ENCODE assay signal across 15 cellular contexts in genomic region chr2:158202151-158202778, GRCh38.
A peak's percentile ranks its signal among the peaks of the same experiment; 100 is the strongest.
DNase-seq lines count a peak whose midpoint lies in the region; ATAC-seq and TF ChIP-seq lines count a peak whose summit lies in the region.
"Had no signal": no experiment of that assay in that cellular context is flagged by ENCODE, and none has a peak within 500 bp of the region (broad histone marks: within the 10 kb centered on the region; RNA-seq: fewer than 3 reads in every experiment).

No MANE protein-coding gene starts in this region.

- TF ChIP-seq POLR2A in heart left ventricle (IDR thresholded peaks at IDR 0.05): no peak

- no peak for TF ChIP-seq CTCF in heart left ventricle (IDR thresholded peaks at IDR 0.05)

- H3K4me1 Mint-ChIP-seq in activated naive CD8-positive, alpha-beta T cell treated with anti-CD3 and anti-CD28 coated beads, Interleukin-2, amount 50 U/mL, for 24 hours: no peaks in the 10 kb centered on the region

- H3K27me3 Mint-ChIP-seq in activated naive CD8-positive, alpha-beta T cell treated with anti-CD3 and anti-CD28 coated beads, Interleukin-2, amount 50 U/mL, for 24 hours: peaks cover 19% of the 10 kb centered on the region

- DNase-seq in DMS53 treated with DMSO at 0.1 percent for 48 hours (lab: John Stamatoyannopoulos, UW; ENCODE audit: unreplicated experiment): peak; percentile 44
- DNase-seq in LHCN-M2 (ENCODE audit: low read depth): peak; percentile 46
- DNase-seq in SK-N-MC (ENCODE audit: low read depth, low spot score): no peak
- peak; percentile 54 for DNase-seq in iris pigment epithelial cell (ENCODE audit: low read depth)
- DNase-seq in activated naive CD8-positive, alpha-beta T cell treated with anti-CD3 and anti-CD28 coated beads, Interleukin-2, amount 50 U/mL, for 24 hours: no peak
- no peak for DNase-seq in NCI-H510A treated with DMSO at 0.1 percent for 48 hours (lab: John Stamatoyannopoulos, UW)
- no peak for DNase-seq in cerebellar nuclear complex (lab: John Stamatoyannopoulos, UW)
- DNase-seq in heart left ventricle: no peak
- DNase-seq: activated CD4-positive, CD25-positive, alpha-beta regulatory T cell; activated T-cell treated with anti-CD3 and anti-CD28 coated beads for 4 hours; Karpas-422; left ventricle myocardium superior; NCI-H774 had no signal

- ATAC-seq in activated naive CD8-positive, alpha-beta T cell treated with anti-CD3 and anti-CD28 coated beads, Interleukin-2, amount 50 U/mL, for 24 hours: no peak
- ATAC-seq in heart left ventricle: no peak
- ATAC-seq: left ventricle myocardium superior had no signal

- H3K9me3 ChIP-seq in SK-N-MC (ENCODE audit: low read depth, low read length) (no peaks in the 10 kb centered on the region), heart left ventricle (no peaks in the 10 kb centered on the region)
- H3K9me3 ChIP-seq: BLaER1 treated with 17β-estradiol and CSF1 and Interleukin-3, amounts not matched to agents 10 nM and 100 nM had no signal

- peaks cover 0 to 2% (median 0%) of the 10 kb centered on the region in 12 donors for H3K4me1 ChIP-seq in heart left ventricle

- H3K4me3 ChIP-seq in SK-N-MC (peak overlapping the region; percentile 19; the same call in 1 of the 2 replicates), heart left ventricle (no peak overlapping the region)
- H3K4me3 ChIP-seq: BLaER1 treated with 17β-estradiol and CSF1 and Interleukin-3, amounts not matched to agents 10 nM and 100 nM; skin epidermis had no signal

- H3K27me3 ChIP-seq in heart left ventricle: no peaks in the 10 kb centered on the region
- H3K27me3 ChIP-seq: BLaER1 treated with 17β-estradiol and CSF1 and Interleukin-3, amounts not matched to agents 10 nM and 100 nM had no signal

- H3K4me3 Mint-ChIP-seq in activated naive CD8-positive, alpha-beta T cell treated with anti-CD3 and anti-CD28 coated beads, Interleukin-2, amount 50 U/mL, for 24 hours: no peak overlapping the region

- H3K27ac ChIP-seq in SK-N-MC: no peak overlapping the region
- no peak overlapping the region for H3K27ac ChIP-seq in heart left ventricle
- H3K27ac ChIP-seq: BLaER1 treated with 17β-estradiol and CSF1 and Interleukin-3, amounts not matched to agents 10 nM and 100 nM; skin epidermis had no signal

- H3K36me3 ChIP-seq in SK-N-MC (ENCODE audit: insufficient read depth, low read length) (no peaks in the 10 kb centered on the region), heart left ventricle (no peaks in the 10 kb centered on the region)
- H3K36me3 ChIP-seq: BLaER1 treated with 17β-estradiol and CSF1 and Interleukin-3, amounts not matched to agents 10 nM and 100 nM had no signal

- WGBS in heart left ventricle, 4 donors: 45 to 58% (median 56%) methylated on average over 6 of the region's 6 CpGs

- H3K9ac ChIP-seq in SK-N-MC (ENCODE audit: insufficient read length): no peak overlapping the region
- H3K9ac ChIP-seq: BLaER1 treated with 17β-estradiol and CSF1 and Interleukin-3, amounts not matched to agents 10 nM and 100 nM had no signal

- H3K9me3 Mint-ChIP-seq in activated naive CD8-positive, alpha-beta T cell treated with anti-CD3 and anti-CD28 coated beads, Interleukin-2, amount 50 U/mL, for 24 hours: no peaks in the 10 kb centered on the region

- intact Hi-C loops in heart left ventricle (cut with DNase I): no loop called here

- H3K36me3 Mint-ChIP-seq in activated naive CD8-positive, alpha-beta T cell treated with anti-CD3 and anti-CD28 coated beads, Interleukin-2, amount 50 U/mL, for 24 hours (ENCODE audit: low read depth): no peaks in the 10 kb centered on the region

- no peak overlapping the region for H3K27ac Mint-ChIP-seq in activated naive CD8-positive, alpha-beta T cell treated with anti-CD3 and anti-CD28 coated beads, Interleukin-2, amount 50 U/mL, for 24 hours

Comparison
In these comparisons a context has a peak if more than half of its experiments do, and no peak if none do; other contexts are left out.
1. DNase-seq: peak in DMS53 treated with DMSO at 0.1 percent for 48 hours (single experiment), LHCN-M2 (single experiment) and iris pigment epithelial cell (single experiment); none in SK-N-MC (single experiment), activated naive CD8-positive, alpha-beta T cell treated with anti-CD3 and anti-CD28 coated beads, Interleukin-2, amount 50 U/mL, for 24 hours (single experiment), NCI-H510A treated with DMSO at 0.1 percent for 48 hours (single experiment), cerebellar nuclear complex (0 of 2) and heart left ventricle (0 of 5).